ENCODE assay signal across 1 cellular context in genomic region chr19:52369463-52370340, GRCh38.
A peak's percentile ranks its signal among the peaks of the same experiment; 100 is the strongest.
TF ChIP-seq lines count a peak whose summit lies in the region.

Gene ZNF880 (plus strand): TSS chr19:52369923. CDS start chr19:52369966, 43 bp downstream.

TF ChIP-seq in H1, 55 proteins besides CTCF, POLR2A, EP300 and RAD21:
- TF ChIP-seq POLR2AphosphoS5 (IDR thresholded peaks at IDR 0.05; ENCODE audit: low read depth, low read length) = peak; percentile 90
- TF ChIP-seq TAF7 (optimal IDR thresholded peaks at IDR 0.05; ENCODE audit: borderline replicate concordance, low read depth, low read length) = no peak
- peak; percentile 90 for TF ChIP-seq PHF8 (conservative IDR thresholded peaks at IDR 0.05; ENCODE audit: low read depth, low read length)
- TF ChIP-seq, protein P1, sequence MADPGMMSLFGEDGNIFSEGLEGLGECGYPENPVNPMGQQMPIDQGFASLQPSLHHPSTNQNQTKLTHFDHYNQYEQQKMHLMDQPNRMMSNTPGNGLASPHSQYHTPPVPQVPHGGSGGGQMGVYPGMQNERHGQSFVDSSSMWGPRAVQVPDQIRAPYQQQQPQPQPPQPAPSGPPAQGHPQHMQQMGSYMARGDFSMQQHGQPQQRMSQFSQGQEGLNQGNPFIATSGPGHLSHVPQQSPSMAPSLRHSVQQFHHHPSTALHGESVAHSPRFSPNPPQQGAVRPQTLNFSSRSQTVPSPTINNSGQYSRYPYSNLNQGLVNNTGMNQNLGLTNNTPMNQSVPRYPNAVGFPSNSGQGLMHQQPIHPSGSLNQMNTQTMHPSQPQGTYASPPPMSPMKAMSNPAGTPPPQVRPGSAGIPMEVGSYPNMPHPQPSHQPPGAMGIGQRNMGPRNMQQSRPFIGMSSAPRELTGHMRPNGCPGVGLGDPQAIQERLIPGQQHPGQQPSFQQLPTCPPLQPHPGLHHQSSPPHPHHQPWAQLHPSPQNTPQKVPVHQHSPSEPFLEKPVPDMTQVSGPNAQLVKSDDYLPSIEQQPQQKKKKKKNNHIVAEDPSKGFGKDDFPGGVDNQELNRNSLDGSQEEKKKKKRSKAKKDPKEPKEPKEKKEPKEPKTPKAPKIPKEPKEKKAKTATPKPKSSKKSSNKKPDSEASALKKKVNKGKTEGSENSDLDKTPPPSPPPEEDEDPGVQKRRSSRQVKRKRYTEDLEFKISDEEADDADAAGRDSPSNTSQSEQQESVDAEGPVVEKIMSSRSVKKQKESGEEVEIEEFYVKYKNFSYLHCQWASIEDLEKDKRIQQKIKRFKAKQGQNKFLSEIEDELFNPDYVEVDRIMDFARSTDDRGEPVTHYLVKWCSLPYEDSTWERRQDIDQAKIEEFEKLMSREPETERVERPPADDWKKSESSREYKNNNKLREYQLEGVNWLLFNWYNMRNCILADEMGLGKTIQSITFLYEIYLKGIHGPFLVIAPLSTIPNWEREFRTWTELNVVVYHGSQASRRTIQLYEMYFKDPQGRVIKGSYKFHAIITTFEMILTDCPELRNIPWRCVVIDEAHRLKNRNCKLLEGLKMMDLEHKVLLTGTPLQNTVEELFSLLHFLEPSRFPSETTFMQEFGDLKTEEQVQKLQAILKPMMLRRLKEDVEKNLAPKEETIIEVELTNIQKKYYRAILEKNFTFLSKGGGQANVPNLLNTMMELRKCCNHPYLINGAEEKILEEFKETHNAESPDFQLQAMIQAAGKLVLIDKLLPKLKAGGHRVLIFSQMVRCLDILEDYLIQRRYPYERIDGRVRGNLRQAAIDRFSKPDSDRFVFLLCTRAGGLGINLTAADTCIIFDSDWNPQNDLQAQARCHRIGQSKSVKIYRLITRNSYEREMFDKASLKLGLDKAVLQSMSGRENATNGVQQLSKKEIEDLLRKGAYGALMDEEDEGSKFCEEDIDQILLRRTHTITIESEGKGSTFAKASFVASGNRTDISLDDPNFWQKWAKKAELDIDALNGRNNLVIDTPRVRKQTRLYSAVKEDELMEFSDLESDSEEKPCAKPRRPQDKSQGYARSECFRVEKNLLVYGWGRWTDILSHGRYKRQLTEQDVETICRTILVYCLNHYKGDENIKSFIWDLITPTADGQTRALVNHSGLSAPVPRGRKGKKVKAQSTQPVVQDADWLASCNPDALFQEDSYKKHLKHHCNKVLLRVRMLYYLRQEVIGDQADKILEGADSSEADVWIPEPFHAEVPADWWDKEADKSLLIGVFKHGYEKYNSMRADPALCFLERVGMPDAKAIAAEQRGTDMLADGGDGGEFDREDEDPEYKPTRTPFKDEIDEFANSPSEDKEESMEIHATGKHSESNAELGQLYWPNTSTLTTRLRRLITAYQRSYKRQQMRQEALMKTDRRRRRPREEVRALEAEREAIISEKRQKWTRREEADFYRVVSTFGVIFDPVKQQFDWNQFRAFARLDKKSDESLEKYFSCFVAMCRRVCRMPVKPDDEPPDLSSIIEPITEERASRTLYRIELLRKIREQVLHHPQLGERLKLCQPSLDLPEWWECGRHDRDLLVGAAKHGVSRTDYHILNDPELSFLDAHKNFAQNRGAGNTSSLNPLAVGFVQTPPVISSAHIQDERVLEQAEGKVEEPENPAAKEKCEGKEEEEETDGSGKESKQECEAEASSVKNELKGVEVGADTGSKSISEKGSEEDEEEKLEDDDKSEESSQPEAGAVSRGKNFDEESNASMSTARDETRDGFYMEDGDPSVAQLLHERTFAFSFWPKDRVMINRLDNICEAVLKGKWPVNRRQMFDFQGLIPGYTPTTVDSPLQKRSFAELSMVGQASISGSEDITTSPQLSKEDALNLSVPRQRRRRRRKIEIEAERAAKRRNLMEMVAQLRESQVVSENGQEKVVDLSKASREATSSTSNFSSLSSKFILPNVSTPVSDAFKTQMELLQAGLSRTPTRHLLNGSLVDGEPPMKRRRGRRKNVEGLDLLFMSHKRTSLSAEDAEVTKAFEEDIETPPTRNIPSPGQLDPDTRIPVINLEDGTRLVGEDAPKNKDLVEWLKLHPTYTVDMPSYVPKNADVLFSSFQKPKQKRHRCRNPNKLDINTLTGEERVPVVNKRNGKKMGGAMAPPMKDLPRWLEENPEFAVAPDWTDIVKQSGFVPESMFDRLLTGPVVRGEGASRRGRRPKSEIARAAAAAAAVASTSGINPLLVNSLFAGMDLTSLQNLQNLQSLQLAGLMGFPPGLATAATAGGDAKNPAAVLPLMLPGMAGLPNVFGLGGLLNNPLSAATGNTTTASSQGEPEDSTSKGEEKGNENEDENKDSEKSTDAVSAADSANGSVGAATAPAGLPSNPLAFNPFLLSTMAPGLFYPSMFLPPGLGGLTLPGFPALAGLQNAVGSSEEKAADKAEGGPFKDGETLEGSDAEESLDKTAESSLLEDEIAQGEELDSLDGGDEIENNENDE (IDR thresholded peaks at IDR 0.05; ENCODE audit: insufficient replicate concordance, low read length) = no peak
- TF ChIP-seq BACH1 (IDR thresholded peaks at IDR 0.05; ENCODE audit: low read length) = no peak
- no peak for TF ChIP-seq MAFK (IDR thresholded peaks at IDR 0.05; ENCODE audit: low read depth, low read length)
- TF ChIP-seq MAX (IDR thresholded peaks at IDR 0.05) = peak; percentile 81
- no peak for TF ChIP-seq JUN (IDR thresholded peaks at IDR 0.05; ENCODE audit: low read depth, low read length)
- TF ChIP-seq RXRA (IDR thresholded peaks at IDR 0.05; ENCODE audit: insufficient read depth, low read depth, low read length) = no peak
- no peak for TF ChIP-seq KDM1A (IDR thresholded peaks at IDR 0.05; ENCODE audit: borderline replicate concordance, low read length)
- TF ChIP-seq NANOG (IDR thresholded peaks at IDR 0.05; ENCODE audit: insufficient read depth, low read depth, low read length, poor library complexity, severe bottlenecking) = no peak
- TF ChIP-seq CTBP2 (IDR thresholded peaks at IDR 0.05; ENCODE audit: borderline replicate concordance, insufficient read depth, insufficient read length, low read length) = no peak
- TF ChIP-seq GABPA (IDR thresholded peaks at IDR 0.05; ENCODE audit: borderline replicate concordance, insufficient read depth, low read length) = no peak
- TF ChIP-seq, protein P2, sequence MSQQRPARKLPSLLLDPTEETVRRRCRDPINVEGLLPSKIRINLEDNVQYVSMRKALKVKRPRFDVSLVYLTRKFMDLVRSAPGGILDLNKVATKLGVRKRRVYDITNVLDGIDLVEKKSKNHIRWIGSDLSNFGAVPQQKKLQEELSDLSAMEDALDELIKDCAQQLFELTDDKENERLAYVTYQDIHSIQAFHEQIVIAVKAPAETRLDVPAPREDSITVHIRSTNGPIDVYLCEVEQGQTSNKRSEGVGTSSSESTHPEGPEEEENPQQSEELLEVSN (IDR thresholded peaks at IDR 0.05) = peak; percentile 90
- no peak for TF ChIP-seq ATF2 (IDR thresholded peaks at IDR 0.05; ENCODE audit: low read length)
- no peak for TF ChIP-seq SUZ12 (IDR thresholded peaks at IDR 0.05; ENCODE audit: low read length)
- peak; percentile 84 for TF ChIP-seq TAF1 (IDR thresholded peaks at IDR 0.05; ENCODE audit: low read depth, low read length)
- TF ChIP-seq ATF3 (IDR thresholded peaks at IDR 0.05; ENCODE audit: insufficient read depth, low read depth, low read length) = no peak
- TF ChIP-seq POU5F1 (IDR thresholded peaks at IDR 0.05; ENCODE audit: low read depth, low read length) = no peak
- TF ChIP-seq TEAD4 (IDR thresholded peaks at IDR 0.05; ENCODE audit: low read depth, low read length) = no peak
- peak; percentile 9; the same call in 1 of the 2 replicates for TF ChIP-seq TBP (IDR thresholded peaks at IDR 0.05; ENCODE audit: low read depth, low read length)
- TF ChIP-seq KDM4A (IDR thresholded peaks at IDR 0.05; ENCODE audit: low read depth, low read length, severe bottlenecking) = peak; percentile 82
- TF ChIP-seq SP1 (IDR thresholded peaks at IDR 0.05; ENCODE audit: low read depth, low read length) = peak; percentile 2; the same call in 1 of the 2 replicates
- no peak for TF ChIP-seq JUND (IDR thresholded peaks at IDR 0.05; ENCODE audit: low read length)
- TF ChIP-seq SIN3A (conservative IDR thresholded peaks at IDR 0.05 in 1 of 2, IDR thresholded peaks at IDR 0.05 in 1 of 2; ENCODE audit: low read depth in 1 of 2, low read length in 2 of 2) = peak; percentile 43 to 75; a peak in 1 of 4 replicates
- no peak for TF ChIP-seq CBX8 (IDR thresholded peaks at IDR 0.05; ENCODE audit: borderline replicate concordance, low read depth, low read length)
- no peak for TF ChIP-seq CHD1 (IDR thresholded peaks at IDR 0.05; ENCODE audit: low read depth, low read length)
- no peak for TF ChIP-seq TCF12 (IDR thresholded peaks at IDR 0.05; ENCODE audit: low read depth, low read length)
- no peak for TF ChIP-seq FOSL1 (IDR thresholded peaks at IDR 0.05; ENCODE audit: insufficient read depth, low read depth, low read length)
- peak; percentile 29 for TF ChIP-seq NRF1 (IDR thresholded peaks at IDR 0.05; ENCODE audit: low read depth, low read length)
- peak; percentile 28; the same call in 1 of the 2 replicates for TF ChIP-seq CREB1 (IDR thresholded peaks at IDR 0.05)
- 0 out of 4 replicates have a peak, but pooled peaks have one; percentile 21 to 42 for TF ChIP-seq HDAC2 (IDR thresholded peaks at IDR 0.05; ENCODE audit: borderline replicate concordance in 1 of 2, low read depth in 2 of 2, low read length in 2 of 2)
- no peak for TF ChIP-seq CBX5 (IDR thresholded peaks at IDR 0.05; ENCODE audit: low read depth, low read length)
- no peak for TF ChIP-seq SP2 (IDR thresholded peaks at IDR 0.05; ENCODE audit: low read length)
- TF ChIP-seq EZH2 (IDR thresholded peaks at IDR 0.05; ENCODE audit: low read depth, low read length, severe bottlenecking) = no peak
- no peak for TF ChIP-seq SAP30 (IDR thresholded peaks at IDR 0.05; ENCODE audit: insufficient read depth, insufficient replicate concordance, low read length)
- TF ChIP-seq SIX5 (IDR thresholded peaks at IDR 0.05; ENCODE audit: low read depth, low read length) = no peak
- TF ChIP-seq ASH2L (IDR thresholded peaks at IDR 0.05; ENCODE audit: low read length) = peak; percentile 78
- TF ChIP-seq BCL11A (IDR thresholded peaks at IDR 0.05; ENCODE audit: low read depth in 2 of 2, low read length in 2 of 2) = no peak
- no peak for TF ChIP-seq RFX5 (IDR thresholded peaks at IDR 0.05; ENCODE audit: borderline replicate concordance, low read depth, low read length)
- no peak for TF ChIP-seq EGR1 (IDR thresholded peaks at IDR 0.05; ENCODE audit: borderline replicate concordance, low read depth, low read length)
- TF ChIP-seq CHD2 (IDR thresholded peaks at IDR 0.05; ENCODE audit: low read length) = no peak
- TF ChIP-seq RBBP5 (IDR thresholded peaks at IDR 0.05; ENCODE audit: borderline replicate concordance, low read depth, low read length) = no peak
- TF ChIP-seq KDM5A (IDR thresholded peaks at IDR 0.05; ENCODE audit: low read length) = no peak
- TF ChIP-seq BRCA1 (IDR thresholded peaks at IDR 0.05; ENCODE audit: low read depth, low read length) = no peak
- no peak for TF ChIP-seq CEBPB (IDR thresholded peaks at IDR 0.05; ENCODE audit: low read depth, low read length)
- no peak for TF ChIP-seq RNF2 (IDR thresholded peaks at IDR 0.05; ENCODE audit: borderline replicate concordance, low read depth, low read length, missing control alignments, poor library complexity, severe bottlenecking)
- TF ChIP-seq YY1 (IDR thresholded peaks at IDR 0.05; ENCODE audit: low read depth, low read length) = no peak
- TF ChIP-seq GTF2F1 (IDR thresholded peaks at IDR 0.05; ENCODE audit: borderline replicate concordance, low read depth, low read length) = no peak
- no peak for TF ChIP-seq SRF (IDR thresholded peaks at IDR 0.05; ENCODE audit: low read depth, low read length)
- TF ChIP-seq SIRT6 (IDR thresholded peaks at IDR 0.05; ENCODE audit: low read length) = no peak
- no peak for TF ChIP-seq HDAC6 (IDR thresholded peaks at IDR 0.05; ENCODE audit: low read depth, low read length)
- TF ChIP-seq ZNF274 (IDR thresholded peaks at IDR 0.05; ENCODE audit: borderline replicate concordance, extremely low read depth, low read length) = no peak
- no peak for TF ChIP-seq SP4 (IDR thresholded peaks at IDR 0.05; ENCODE audit: low read length)
- TF ChIP-seq, protein P3, sequence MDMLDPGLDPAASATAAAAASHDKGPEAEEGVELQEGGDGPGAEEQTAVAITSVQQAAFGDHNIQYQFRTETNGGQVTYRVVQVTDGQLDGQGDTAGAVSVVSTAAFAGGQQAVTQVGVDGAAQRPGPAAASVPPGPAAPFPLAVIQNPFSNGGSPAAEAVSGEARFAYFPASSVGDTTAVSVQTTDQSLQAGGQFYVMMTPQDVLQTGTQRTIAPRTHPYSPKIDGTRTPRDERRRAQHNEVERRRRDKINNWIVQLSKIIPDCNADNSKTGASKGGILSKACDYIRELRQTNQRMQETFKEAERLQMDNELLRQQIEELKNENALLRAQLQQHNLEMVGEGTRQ (IDR thresholded peaks at IDR 0.05; ENCODE audit: low read length) = no peak
